In the genomic region with DNA sequence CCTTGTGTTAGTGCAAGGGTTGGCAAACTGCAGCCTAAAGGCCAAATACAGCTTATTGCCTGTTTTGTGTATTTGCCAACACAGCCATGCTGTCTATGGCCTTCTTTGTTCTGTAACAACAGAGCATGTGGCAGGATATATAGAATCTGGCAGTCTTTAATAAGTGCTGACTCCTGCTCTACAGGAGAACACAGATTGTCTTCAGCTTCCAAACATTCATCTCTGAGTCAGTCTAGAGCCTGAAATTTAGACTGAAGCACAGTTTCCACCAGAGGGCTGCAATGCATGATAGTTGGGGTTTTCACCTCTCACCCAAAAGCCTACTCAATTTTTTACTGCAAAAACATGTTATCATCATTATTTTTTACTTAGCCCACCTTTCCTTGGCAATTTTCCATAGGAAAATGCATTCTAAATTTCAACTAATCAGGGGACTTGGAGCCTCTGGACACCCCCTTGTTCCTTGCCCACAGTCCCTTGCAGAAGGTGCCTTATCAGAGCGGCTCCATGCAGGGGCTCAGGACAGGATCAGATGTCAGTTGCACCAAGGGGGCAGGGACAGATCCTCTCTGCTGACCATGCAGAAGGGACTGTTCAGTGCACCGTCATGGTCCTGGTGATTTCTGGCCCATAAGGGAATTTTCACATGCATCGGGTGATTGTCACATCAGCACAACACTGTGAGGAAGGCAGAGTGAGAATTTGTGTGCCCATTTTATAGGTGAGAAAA, we compare ENCODE assay signal across 18 cellular contexts. TPM values are rescaled to one million over a fixed set of nuclear protein-coding genes. Genes with fewer than 3 reads are reported as not detected.
"Had no signal": no experiment of that assay in that cellular context is flagged by ENCODE, and none has a peak within 500 bp of the region (broad histone marks: within the 10 kb centered on the region; RNA-seq: fewer than 3 reads in every experiment).

No MANE protein-coding gene starts in this region.

- ATAC-seq: activated T-cell treated with anti-CD3 and anti-CD28 coated beads, Interleukin-2, amount 50 U/mL, for 72 hours had no signal

- H3K27me3 ChIP-seq: ascending aorta, ovary had no signal

- H3K27ac ChIP-seq: ascending aorta, lower lobe of right lung, ovary had no signal

- DNase-seq: activated CD4-positive, alpha-beta memory T cell treated with anti-CD3 and anti-CD28 coated beads for 36 hours; activated CD4-positive, alpha-beta T cell treated with anti-CD3 and anti-CD28 coated beads for 1 hour; activated CD8-positive, alpha-beta memory T cell treated with anti-CD3 and anti-CD28 coated beads, Interleukin-2, amount 50 U/mL, for 4 hours; activated gamma-delta T cell treated with Interleukin-2 at 50 U/mL for 16 hours; activated T-cell treated with anti-CD3 and anti-CD28 coated beads, Interleukin-2, amount 50 U/mL, for 72 hours; effector memory CD8-positive, alpha-beta T cell; hypothalamus; lower lobe of right lung; ovary; stimulated activated CD4-positive, alpha-beta T cell treated with anti-CD3 and anti-CD28 coated beads, Interleukin-2, amount 100 ng/mL, for 48 hours; T-helper 2 cell had no signal

- H3K4me3 Mint-ChIP-seq: activated CD4-positive, alpha-beta memory T cell treated with anti-CD3 and anti-CD28 coated beads for 36 hours; activated T-cell treated with anti-CD3 and anti-CD28 coated beads, Interleukin-2, amount 50 U/mL, for 72 hours; effector memory CD8-positive, alpha-beta T cell; mesothelial cell of epicardium; neural crest cell had no signal

- H3K4me1 ChIP-seq: ascending aorta, lower lobe of right lung had no signal

- H3K4me1 Mint-ChIP-seq: mesothelial cell of epicardium, neural crest cell had no signal

- H3K36me3 Mint-ChIP-seq: activated CD4-positive, alpha-beta memory T cell treated with anti-CD3 and anti-CD28 coated beads for 36 hours; mesothelial cell of epicardium had no signal

- H3K4me3 ChIP-seq: ascending aorta, lower lobe of right lung, ovary had no signal

- H3K9me3 ChIP-seq: ascending aorta, lower lobe of right lung, ovary had no signal

- H3K27ac Mint-ChIP-seq: activated CD4-positive, alpha-beta memory T cell treated with anti-CD3 and anti-CD28 coated beads for 36 hours; activated T-cell treated with anti-CD3 and anti-CD28 coated beads, Interleukin-2, amount 50 U/mL, for 72 hours; mesothelial cell of epicardium had no signal

- H3K9me3 Mint-ChIP-seq: activated CD4-positive, alpha-beta memory T cell treated with anti-CD3 and anti-CD28 coated beads for 36 hours; effector memory CD8-positive, alpha-beta T cell; neural crest cell had no signal

- H3K36me3 ChIP-seq: ascending aorta, lower lobe of right lung, ovary had no signal

RNA-seq across cellular contexts. Expression of gene IL37, which starts 12.4 kb away (rescaled TPM):
- total RNA-seq: activated CD4-positive, alpha-beta memory T cell treated with anti-CD3 and anti-CD28 coated beads for 36 hours; activated T-cell treated with anti-CD3 and anti-CD28 coated beads, Interleukin-2, amount 50 U/mL, for 72 hours; ascending aorta; cardiac septum; epithelial cell of proximal tubule; glomerular endothelial cell; lower lobe of right lung; mesothelial cell of epicardium; myocyte; ovary had no signal
- polyA plus RNA-seq: ovary had no signal

RNA-seq across cellular contexts. Expression of gene IL36G, which starts 54.4 kb away (rescaled TPM):
- total RNA-seq: activated CD4-positive, alpha-beta memory T cell treated with anti-CD3 and anti-CD28 coated beads for 36 hours; activated T-cell treated with anti-CD3 and anti-CD28 coated beads, Interleukin-2, amount 50 U/mL, for 72 hours; ascending aorta; cardiac septum; epithelial cell of proximal tubule; glomerular endothelial cell; lower lobe of right lung; mesothelial cell of epicardium; myocyte; neural crest cell; ovary had no signal
- polyA plus RNA-seq: ovary had no signal
